In the genomic region with DNA sequence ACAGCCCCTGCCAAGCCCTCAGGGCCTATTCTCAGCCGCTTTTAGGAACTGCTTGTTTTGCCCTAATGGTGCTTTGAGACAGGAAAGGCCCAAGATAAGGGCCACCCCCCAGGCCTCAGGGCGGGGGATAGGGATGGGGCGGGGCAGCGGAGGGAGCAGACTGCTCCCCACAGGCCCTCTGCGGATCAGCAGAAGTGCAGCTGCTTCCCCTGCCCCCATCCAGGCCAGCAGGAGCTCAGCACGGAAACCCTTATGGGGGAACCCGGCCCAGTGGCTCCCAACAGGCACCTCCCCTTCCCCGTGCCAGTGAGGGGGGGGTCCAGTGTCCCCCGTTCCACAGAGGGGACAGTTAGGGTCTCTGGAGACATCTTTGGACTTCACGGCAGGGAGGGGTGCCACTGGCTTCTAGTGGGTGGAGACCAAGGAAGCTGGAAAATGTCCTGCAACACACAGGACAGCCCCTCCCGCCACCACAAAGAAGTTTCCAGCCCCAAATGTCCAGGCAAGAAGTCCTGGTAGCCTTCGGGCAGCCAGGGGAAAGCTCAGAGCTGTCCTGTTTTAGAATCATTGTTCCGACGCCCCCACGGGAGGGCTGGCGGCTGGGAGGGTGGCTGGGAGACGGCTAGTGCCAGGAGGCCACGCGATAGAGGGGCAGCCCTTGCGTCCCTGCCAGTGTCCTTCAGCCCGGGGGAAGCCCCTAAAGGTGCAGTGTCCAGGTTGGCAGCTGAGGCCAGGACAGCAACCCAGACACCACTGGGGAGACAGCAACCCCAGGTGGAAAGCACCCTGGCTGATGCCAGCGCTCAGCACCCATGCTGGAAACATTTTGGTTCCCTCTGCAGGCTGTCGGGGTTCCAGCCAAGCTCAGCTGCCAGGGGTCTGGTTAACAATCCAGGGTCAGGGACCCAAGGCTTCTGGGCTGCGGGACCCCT, we compare ENCODE assay signal across 8 cellular contexts. TPM values are rescaled to one million over a fixed set of nuclear protein-coding genes. Genes with fewer than 3 reads are reported as not detected.
DNase-seq lines count a peak whose midpoint lies in the region; ATAC-seq, FAIRE-seq and TF ChIP-seq lines count a peak whose summit lies in the region.

No MANE protein-coding gene starts in this region.

- H4K20me1 ChIP-seq in smooth muscle cell (ENCODE audit: low read depth) = no peaks in the 10 kb centered on the region

- FAIRE-seq in H54 (lab: Jason Lieb, UNC) = no peak

- TF ChIP-seq CTCF in GM12875 (IDR thresholded peaks at IDR 0.05; ENCODE audit: borderline replicate concordance, insufficient read depth, low read depth, low read length) (no peak), esophagus muscularis mucosa (IDR thresholded peaks at IDR 0.05) (no peak), smooth muscle cell (IDR thresholded peaks at IDR 0.05; ENCODE audit: borderline replicate concordance, insufficient read depth, poor library complexity, severe bottlenecking) (no peak)

- H3K27me3 ChIP-seq in H7 (ENCODE audit: control insufficient read depth, insufficient read depth, low read length) = no peaks in the 10 kb centered on the region
- peaks cover 0 to 67% (median 17%) of the 10 kb centered on the region in 4 donors for H3K27me3 ChIP-seq in esophagus muscularis mucosa
- H3K27me3 ChIP-seq in smooth muscle cell (ENCODE audit: low read depth) = no peaks in the 10 kb centered on the region

- peak overlapping the region; percentile 80 for H3K4me2 ChIP-seq in smooth muscle cell

- H3K9me3 ChIP-seq in esophagus muscularis mucosa = no peaks in the 10 kb centered on the region
- H3K9me3 ChIP-seq in smooth muscle cell (replicated peaks; ENCODE audit: low read depth) = no peaks in the 10 kb centered on the region

- H2AFZ ChIP-seq in smooth muscle cell (ENCODE audit: low read depth) = no peak overlapping the region

- no peak overlapping the region for H3K9ac ChIP-seq in smooth muscle cell (ENCODE audit: low read depth)

- no peaks in the 10 kb centered on the region for H3F3A ChIP-seq in smooth muscle cell (ENCODE audit: low read depth)

- H3K79me2 ChIP-seq in smooth muscle cell (ENCODE audit: low read depth) = no peaks in the 10 kb centered on the region

- TF ChIP-seq EP300 in esophagus muscularis mucosa (IDR thresholded peaks at IDR 0.05) = no peak

- H3K4me1 ChIP-seq in esophagus muscularis mucosa (peaks cover 14 to 28% (median 19%) of the 10 kb centered on the region in 4 donors), smooth muscle cell (ENCODE audit: low read depth) (peaks cover 9% of the 10 kb centered on the region)

- TF ChIP-seq POLR2A in esophagus muscularis mucosa (IDR thresholded peaks at IDR 0.05; ENCODE audit: low read depth) (no peak), H54 (IDR thresholded peaks at IDR 0.05; ENCODE audit: low read depth, low read length) (no peak)

- peak overlapping the region in 2 of 4 donors; percentile 15 for H3K27ac ChIP-seq in esophagus muscularis mucosa (replicated peaks in 1 of 4)
- H3K27ac ChIP-seq in smooth muscle cell (ENCODE audit: low read depth) = no peak overlapping the region

- CTCF ChIA-PET in HEK293T (lab: Yijun Ruan, JAX) = interaction anchor here (0.9 kb wide), 1 partner anchor 14 kb away, joined by 4 read pairs; no protein-coding TSS in a partner anchor

- POLR2A ChIA-PET in HEK293T (lab: Yijun Ruan, JAX) = no interaction called here

- no peaks in the 10 kb centered on the region for H3K36me3 ChIP-seq in H7 (replicated peaks; ENCODE audit: control insufficient read depth, insufficient read depth, low read length)
- H3K36me3 ChIP-seq in esophagus muscularis mucosa = no peaks in the 10 kb centered on the region
- no peaks in the 10 kb centered on the region for H3K36me3 ChIP-seq in smooth muscle cell (ENCODE audit: low read depth)

- no peak for ATAC-seq in GM18498 (IDR thresholded peaks at IDR 0.05; ENCODE audit: unreplicated experiment)

- intact Hi-C loops in esophagus muscularis mucosa (cut with DNase I) = no loop called here

- no CpG with 5 or more reads among the region's 24 CpGs for WGBS in esophagus muscularis mucosa
- 29% methylated on average over 23 of the region's 24 CpGs for WGBS in smooth muscle cell (ENCODE audit: low lambda C conversion rate)

- peak overlapping the region; percentile 16 for H3K4me3 ChIP-seq in GM12875 (ENCODE audit: low read depth, low read length)
- H3K4me3 ChIP-seq in H7 (ENCODE audit: insufficient read depth, low read depth, low read length) = no peak overlapping the region
- H3K4me3 ChIP-seq in esophagus muscularis mucosa = peak overlapping the region in 3 of 4 donors; percentile 9 to 22 (median 18)
- peak overlapping the region; percentile 37 for H3K4me3 ChIP-seq in smooth muscle cell

- DNase-seq in H7 (peak; percentile 83), NCI-H82 treated with DMSO at 0.1 percent for 48 hours (lab: John Stamatoyannopoulos, UW; ENCODE audit: unreplicated experiment) (peak; percentile 41), esophagus muscularis mucosa (ENCODE audit: extremely low spot score) (no peak), smooth muscle cell (lab: John Stamatoyannopoulos, UW; ENCODE audit: unreplicated experiment) (no peak), H54 (ENCODE audit: insufficient read length, low spot score) (no peak), HEK293T (ENCODE audit: extremely low spot score) (no peak)

TF ChIP-seq in HEK293T, 16 proteins besides CTCF, POLR2A, EP300 and RAD21:
- TF ChIP-seq LEF1 (IDR thresholded peaks at IDR 0.05; ENCODE audit: borderline replicate concordance) (no peak), ELF4 (IDR thresholded peaks at IDR 0.05) (no peak), FOXM1 (IDR thresholded peaks at IDR 0.05; ENCODE audit: borderline replicate concordance) (no peak), SP1 (IDR thresholded peaks at IDR 0.05) (no peak), L3MBTL2 (conservative IDR thresholded peaks at IDR 0.05) (no peak), SUZ12 (IDR thresholded peaks at IDR 0.05) (no peak), FOXK2 (IDR thresholded peaks at IDR 0.05) (no peak), ARNT (IDR thresholded peaks at IDR 0.05) (no peak), ZNF384 (IDR thresholded peaks at IDR 0.05) (no peak), FOXA1 (IDR thresholded peaks at IDR 0.05) (no peak), TARDBP (IDR thresholded peaks at IDR 0.05) (no peak)
- TF ChIP-seq, protein P1, sequence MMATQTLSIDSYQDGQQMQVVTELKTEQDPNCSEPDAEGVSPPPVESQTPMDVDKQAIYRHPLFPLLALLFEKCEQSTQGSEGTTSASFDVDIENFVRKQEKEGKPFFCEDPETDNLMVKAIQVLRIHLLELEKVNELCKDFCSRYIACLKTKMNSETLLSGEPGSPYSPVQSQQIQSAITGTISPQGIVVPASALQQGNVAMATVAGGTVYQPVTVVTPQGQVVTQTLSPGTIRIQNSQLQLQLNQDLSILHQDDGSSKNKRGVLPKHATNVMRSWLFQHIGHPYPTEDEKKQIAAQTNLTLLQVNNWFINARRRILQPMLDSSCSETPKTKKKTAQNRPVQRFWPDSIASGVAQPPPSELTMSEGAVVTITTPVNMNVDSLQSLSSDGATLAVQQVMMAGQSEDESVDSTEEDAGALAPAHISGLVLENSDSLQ (IDR thresholded peaks at IDR 0.05) = no peak
TF ChIP-seq in HEK293T: peak in this region for 0.

RNA-seq across cellular contexts. Expression of a gene that starts 10.4 kb away (rescaled TPM):
- not detected in 2 replicates for total RNA-seq in H7 (2014; rRNA removed; shearing (Covaris generic))
- total RNA-seq in esophagus muscularis mucosa = 1 to 10 TPM; 1.2 to 8.0 (median 2.1) TPM
- total RNA-seq in smooth muscle cell = 0.18 TPM in 1 of 2 replicates, not detected in the other
- polyA plus RNA-seq in smooth muscle cell = 0.62 and 1.6 TPM in 2 replicates

RNA-seq across cellular contexts. Expression of a gene that starts 54.7 kb away (rescaled TPM):
- 99.0 and 111 TPM in 2 replicates for total RNA-seq in H7 (2014; rRNA removed; shearing (Covaris generic))
- total RNA-seq in esophagus muscularis mucosa = 1 to 10 TPM; 5.0 to 8.0 (median 6.0) TPM
- 15.1 and 16.4 TPM in 2 replicates for total RNA-seq in smooth muscle cell
- polyA plus RNA-seq in smooth muscle cell = 19.8 and 23.5 TPM in 2 replicates

Comparison
In these comparisons a context has a peak if more than half of its experiments do, and no peak if none do; other contexts are left out.
1. DNase-seq: peak in H7 (single experiment) and NCI-H82 treated with DMSO at 0.1 percent for 48 hours (single experiment); none in esophagus muscularis mucosa (single experiment), smooth muscle cell (single experiment), H54 (single experiment) and HEK293T (single experiment).